ENCODE assay signal across 8 cellular contexts in genomic region chr14:33839193-33840076, GRCh38.
A peak's percentile ranks its signal among the peaks of the same experiment; 100 is the strongest.
DNase-seq lines count a peak whose midpoint lies in the region; ATAC-seq, FAIRE-seq and TF ChIP-seq lines count a peak whose summit lies in the region.

No MANE protein-coding gene starts in this region.

- peak; percentile 32 for FAIRE-seq in H1 (lab: Jason Lieb, UNC)

- in situ Hi-C loops in Caki2 (cut with HindIII; ENCODE audit: low pct_unique_long_range_greater_than_20kb, low sequenced_read_pairs), result no loop called here

- peak; percentile 67 for ATAC-seq in mucosa of descending colon
- no peak for ATAC-seq in HG02981 (IDR thresholded peaks at IDR 0.05; ENCODE audit: unreplicated experiment)

- no peak for TF ChIP-seq EP300 in H1 (IDR thresholded peaks at IDR 0.05; ENCODE audit: borderline replicate concordance in 1 of 2, low read depth in 2 of 2, low read length in 2 of 2)

- no peak overlapping the region for H3K4me2 ChIP-seq in H1 (ENCODE audit: insufficient read depth in 1 of 2, low read depth in 2 of 2, low read length in 2 of 2)

- H3K27me3 ChIP-seq in H7 (ENCODE audit: control insufficient read depth, insufficient read depth, low read length), result no peaks in the 10 kb centered on the region
- no peaks in the 10 kb centered on the region for H3K27me3 ChIP-seq in H1 (replicated peaks in 1 of 4; ENCODE audit: control insufficient read depth in 3 of 4, extremely low read depth in 1 of 4, insufficient read depth in 3 of 4, low read length in 3 of 4)

- TF ChIP-seq RAD21 in H1 (IDR thresholded peaks at IDR 0.05 in 1 of 2, conservative IDR thresholded peaks at IDR 0.05 in 1 of 2; ENCODE audit: low read depth in 2 of 2, low read length in 2 of 2), result peak; percentile 68 to 76

- DNase-seq in Caki2 (ENCODE audit: low read depth), result peak; percentile 49
- peak; percentile 63 for DNase-seq in H7
- DNase-seq in NCI-H345 treated with DMSO at 0.1 percent for 48 hours (lab: John Stamatoyannopoulos, UW; ENCODE audit: unreplicated experiment), result peak; percentile 60
- peak; percentile 49 to 56 for DNase-seq in activated CD4-positive, alpha-beta T cell treated with anti-CD3 and anti-CD28 coated beads, Interleukin-2, amount 50 U/mL, for 48 hours
- DNase-seq in H1 (ENCODE audit: low read depth in 1 of 2, low spot score in 2 of 2), result no peak
- peak in 2 of 3 donors; percentile 45 to 75 for DNase-seq in mucosa of descending colon
- DNase-seq in substantia nigra (lab: John Stamatoyannopoulos, UW), result peak in 36 of 49 donors; percentile 7 to 74 (median 44)

- no peak overlapping the region for H4K5ac ChIP-seq in H1 (ENCODE audit: insufficient read length, low read depth, low read length)

- POLR2A ChIA-PET in H1 (lab: Charles Lee; ENCODE audit: partially characterized antibody), result no interaction called here

- H3K23ac ChIP-seq in H1 (ENCODE audit: insufficient read length), result no peak overlapping the region

- H3K4me3 ChIP-seq in H7 (ENCODE audit: insufficient read depth, low read depth, low read length) (no peak overlapping the region), H1 (ENCODE audit: extremely low read depth in 1 of 4, insufficient read depth in 2 of 4, low read depth in 3 of 4, low read length in 4 of 4) (no peak overlapping the region), mucosa of descending colon (no peak overlapping the region)

- no peak overlapping the region for H2BK20ac ChIP-seq in H1 (ENCODE audit: low read length)

- TF ChIP-seq CTCF in H1 (IDR thresholded peaks at IDR 0.05; ENCODE audit: control extremely low read depth in 1 of 3, insufficient read depth in 1 of 3, low read depth in 1 of 3, low read length in 3 of 3) (peak; percentile 69 to 75 (median 74)), mucosa of descending colon (IDR thresholded peaks at IDR 0.05) (peak; percentile 74)

- H3K27ac ChIP-seq in H1 (ENCODE audit: low read depth, low read length), result no peak overlapping the region
- no peak overlapping the region for H3K27ac ChIP-seq in substantia nigra (ENCODE audit: low read depth, low read length, poor library complexity, severe bottlenecking)

- no peak overlapping the region for H2BK12ac ChIP-seq in H1 (ENCODE audit: low read depth, low read length)

- no peaks in the 10 kb centered on the region for H3K79me1 ChIP-seq in H1 (ENCODE audit: low read depth, low read length)

- WGBS in H1 (ENCODE audit: extremely low coverage in 1 of 2, insufficient coverage in 1 of 2, insufficient read length in 1 of 2, insufficient replicate concordance in 2 of 2, low coverage in 1 of 2, low lambda C conversion rate in 2 of 2, missing lambda C conversion rate in 1 of 2), 2 experiments, result 76% methylated on average over 16 of the region's 16 CpGs; no CpG with 5 or more reads in 1 of the 2 experiments

- no peak overlapping the region for H3K14ac ChIP-seq in H1 (ENCODE audit: insufficient read length)

- H2BK120ac ChIP-seq in H1 (replicated peaks; ENCODE audit: low read depth, low read length), result no peak overlapping the region

- no peak overlapping the region for H4K91ac ChIP-seq in H1 (replicated peaks; ENCODE audit: insufficient read length, low read length)

- H3K79me2 ChIP-seq in H1 (ENCODE audit: control insufficient read depth in 1 of 2, insufficient read depth in 2 of 2, low read length in 2 of 2), result no peaks in the 10 kb centered on the region

- H2AK5ac ChIP-seq in H1 (ENCODE audit: low read depth, low read length), result no peak overlapping the region

- no peaks in the 10 kb centered on the region for H3K23me2 ChIP-seq in H1 (ENCODE audit: low read depth, low read length)

- CTCF ChIA-PET in H1 (lab: Charles Lee; ENCODE audit: partially characterized antibody), result interaction anchor here (0.6 to 6.8 kb wide), 38 partner anchors 10 to 1107 kb away, joined by 3 to 88 read pairs (median 4); no protein-coding TSS in a partner anchor

- H3K4ac ChIP-seq in H1 (replicated peaks; ENCODE audit: insufficient read length, low read depth, low read length), result no peak overlapping the region

- no peak overlapping the region for H3K18ac ChIP-seq in H1 (ENCODE audit: extremely low read depth, low read length)

- no peaks in the 10 kb centered on the region for H3K9me3 ChIP-seq in H1 (ENCODE audit: insufficient read depth in 2 of 2, low read depth in 1 of 2, low read length in 1 of 2)
- no peaks in the 10 kb centered on the region for H3K9me3 ChIP-seq in mucosa of descending colon

- H2AFZ ChIP-seq in H1 (ENCODE audit: low read length), result no peak overlapping the region

- H2BK15ac ChIP-seq in H1 (ENCODE audit: low read length), result no peak overlapping the region

- H3K36me3 ChIP-seq in H7 (replicated peaks; ENCODE audit: control insufficient read depth, insufficient read depth, low read length) (no peaks in the 10 kb centered on the region), H1 (ENCODE audit: control insufficient read depth in 2 of 4, insufficient read depth in 4 of 4, low read length in 3 of 4) (no peaks in the 10 kb centered on the region), mucosa of descending colon (ENCODE audit: low read depth) (no peaks in the 10 kb centered on the region)

- H2BK5ac ChIP-seq in H1 (ENCODE audit: low read depth, low read length), result no peak overlapping the region

- intact Hi-C loops in mucosa of descending colon (cut with DNase I, micrococcal nuclease), result loop anchor here (5.0 to 10.0 kb wide), 4 partner anchors 265 to 465 kb away; no protein-coding TSS in a partner anchor

- H3K56ac ChIP-seq in H1 (replicated peaks; ENCODE audit: insufficient read length, low read depth, low read length), result no peak overlapping the region

- no peaks in the 10 kb centered on the region for H4K20me1 ChIP-seq in H1 (replicated peaks in 1 of 2; ENCODE audit: control insufficient read depth in 1 of 2, insufficient read depth in 2 of 2, low read length in 2 of 2)

- H3K9ac ChIP-seq in H1 (replicated peaks in 1 of 4; ENCODE audit: extremely low read depth in 1 of 4, low read depth in 3 of 4, low read length in 3 of 4), result no peak overlapping the region

- no peak for TF ChIP-seq POLR2A in H1 (IDR thresholded peaks at IDR 0.05; ENCODE audit: control extremely low read depth in 1 of 2, low read depth in 2 of 2, low read length in 2 of 2)

- H3K4me1 ChIP-seq in H1 (replicated peaks in 1 of 4; ENCODE audit: control insufficient read depth in 3 of 4, insufficient read depth in 4 of 4, low read length in 3 of 4) (peaks cover 0 to 9% (median 6%) of the 10 kb centered on the region in 4 experiments; a peak in 5 of 7 replicates), mucosa of descending colon (ENCODE audit: low read depth) (peaks cover 3% of the 10 kb centered on the region)

- H4K8ac ChIP-seq in H1 (ENCODE audit: extremely low read depth, insufficient read depth, low read length), result no peak overlapping the region

TF ChIP-seq in H1, 55 proteins besides CTCF, POLR2A, EP300 and RAD21 (continues in another document):
- TF ChIP-seq NANOG (IDR thresholded peaks at IDR 0.05; ENCODE audit: insufficient read depth, low read depth, low read length, poor library complexity, severe bottlenecking) (no peak), SP4 (IDR thresholded peaks at IDR 0.05; ENCODE audit: low read length) (no peak), TEAD4 (IDR thresholded peaks at IDR 0.05; ENCODE audit: low read depth, low read length) (no peak), CBX5 (IDR thresholded peaks at IDR 0.05; ENCODE audit: low read depth, low read length) (no peak), NRF1 (IDR thresholded peaks at IDR 0.05; ENCODE audit: low read depth, low read length) (no peak), BCL11A (IDR thresholded peaks at IDR 0.05; ENCODE audit: low read depth in 2 of 2, low read length in 2 of 2) (no peak), SIX5 (IDR thresholded peaks at IDR 0.05; ENCODE audit: low read depth, low read length) (no peak), JUN (IDR thresholded peaks at IDR 0.05; ENCODE audit: low read depth, low read length) (no peak), TAF1 (IDR thresholded peaks at IDR 0.05; ENCODE audit: low read depth, low read length) (no peak), E2F6 (IDR thresholded peaks at IDR 0.05) (no peak), JUND (IDR thresholded peaks at IDR 0.05; ENCODE audit: low read length) (no peak), FOSL1 (IDR thresholded peaks at IDR 0.05; ENCODE audit: insufficient read depth, low read depth, low read length) (no peak), CBX8 (IDR thresholded peaks at IDR 0.05; ENCODE audit: borderline replicate concordance, low read depth, low read length) (no peak), POU5F1 (IDR thresholded peaks at IDR 0.05; ENCODE audit: low read depth, low read length) (no peak)

Comparison
In these comparisons a context has a peak if more than half of its experiments do, and no peak if none do; other contexts are left out.
1. DNase-seq: peak in Caki2 (single experiment), H7 (single experiment), NCI-H345 treated with DMSO at 0.1 percent for 48 hours (single experiment), activated CD4-positive, alpha-beta T cell treated with anti-CD3 and anti-CD28 coated beads, Interleukin-2, amount 50 U/mL, for 48 hours (2 of 2), mucosa of descending colon (2 of 3) and substantia nigra (36 of 49); none in H1 (0 of 2).